ENCODE assay signal across 13 cellular contexts in genomic region chr5:175700991-175701390, GRCh38. TPM values are rescaled to one million over a fixed set of nuclear protein-coding genes. Genes with fewer than 3 reads are reported as not detected.
DNase-seq lines count a peak whose midpoint lies in the region; ATAC-seq and TF ChIP-seq lines count a peak whose summit lies in the region.
"Had no signal": no experiment of that assay in that cellular context is flagged by ENCODE, and none has a peak within 500 bp of the region (broad histone marks: within the 10 kb centered on the region; RNA-seq: fewer than 3 reads in every experiment).

No MANE protein-coding gene starts in this region.

- in situ Hi-C loops in astrocyte of the cerebellum (cut with HindIII; ENCODE audit: low sequenced_read_pairs), result loop anchor here (5.0 kb wide), 1 partner anchor 54 kb away; no protein-coding TSS in a partner anchor

- peaks cover 5% of the 10 kb centered on the region for H3K4me1 Mint-ChIP-seq in neural crest cell

- no peaks in the 10 kb centered on the region for H3K9me3 Mint-ChIP-seq in neural crest cell
- no peaks in the 10 kb centered on the region for H3K9me3 Mint-ChIP-seq in activated naive CD4-positive, alpha-beta T cell treated with anti-CD3 and anti-CD28 coated beads, Interleukin-2, amount 50 U/mL, for 72 hours
- H3K9me3 Mint-ChIP-seq: central memory CD8-positive, alpha-beta T cell had no signal

- H3K27me3 Mint-ChIP-seq in neural crest cell (ENCODE audit: low read depth), result peaks cover 5% of the 10 kb centered on the region

- no peak overlapping the region for H3K4me3 Mint-ChIP-seq in neural crest cell
- H3K4me3 Mint-ChIP-seq: central memory CD8-positive, alpha-beta T cell had no signal

- no peak for TF ChIP-seq POLR2A in GM18505 (IDR thresholded peaks at IDR 0.05; ENCODE audit: borderline replicate concordance, extremely low read depth, insufficient read depth, insufficient read length)

- ATAC-seq in activated naive CD4-positive, alpha-beta T cell treated with anti-CD3 and anti-CD28 coated beads, Interleukin-2, amount 50 U/mL, for 72 hours, result no peak
- no peak for ATAC-seq in GM18505 (IDR thresholded peaks at IDR 0.05; ENCODE audit: unreplicated experiment)

- DNase-seq in DMS53 (lab: John Stamatoyannopoulos, UW) (peak; percentile 32), DMS53 treated with DMSO at 0.1 percent for 48 hours (lab: John Stamatoyannopoulos, UW; ENCODE audit: unreplicated experiment) (no peak), HFF-Myc (ENCODE audit: extremely low read depth, low read depth) (no peak), astrocyte of the cerebellum (ENCODE audit: low read depth) (no peak), neural crest cell (ENCODE audit: low read depth, low spot score) (no peak), HuH-7.5 (ENCODE audit: low spot score) (no peak)
- DNase-seq in activated naive CD4-positive, alpha-beta T cell treated with anti-CD3 and anti-CD28 coated beads, Interleukin-2, amount 50 U/mL, for 72 hours (ENCODE audit: low spot score in 2 of 2), result no peak
- DNase-seq: activated CD8-positive, alpha-beta memory T cell treated with anti-CD3 and anti-CD28 coated beads for 24 hours; GM23248; NCI-H1417 treated with DMSO at 0.1 percent for 48 hours; Right ventricle myocardium superior had no signal

- H3K36me3 Mint-ChIP-seq in neural crest cell (ENCODE audit: low read depth), result peaks cover 3% of the 10 kb centered on the region
- peaks cover 7 to 13% of the 10 kb centered on the region in 2 donors for H3K36me3 Mint-ChIP-seq in activated naive CD4-positive, alpha-beta T cell treated with anti-CD3 and anti-CD28 coated beads, Interleukin-2, amount 50 U/mL, for 72 hours

- H3K4me3 ChIP-seq in HFF-Myc (replicated peaks; ENCODE audit: low read depth, low read length) (no peak overlapping the region), astrocyte of the cerebellum (ENCODE audit: low read depth, low read length) (no peak overlapping the region)
- H3K4me3 ChIP-seq: GM23248 had no signal

- no peak overlapping the region for H3K27ac Mint-ChIP-seq in neural crest cell (ENCODE audit: unreplicated experiment)
- H3K27ac Mint-ChIP-seq in activated naive CD4-positive, alpha-beta T cell treated with anti-CD3 and anti-CD28 coated beads, Interleukin-2, amount 50 U/mL, for 72 hours, result no peak overlapping the region

- TF ChIP-seq CTCF in HFF-Myc (IDR thresholded peaks at IDR 0.05; ENCODE audit: low read depth, low read length, missing control alignments) (peak; percentile 43), astrocyte of the cerebellum (IDR thresholded peaks at IDR 0.05; ENCODE audit: low read depth, low read length, missing control alignments) (peak; percentile 21), neural crest cell (conservative IDR thresholded peaks at IDR 0.05) (peak; percentile 50)

RNA-seq across cellular contexts. Expression of gene HRH2, which starts 43.1 kb away (rescaled TPM):
- total RNA-seq in neural crest cell, result 1.5 and 1.7 TPM in 2 replicates
- total RNA-seq in activated naive CD4-positive, alpha-beta T cell treated with anti-CD3 and anti-CD28 coated beads, Interleukin-2, amount 50 U/mL, for 72 hours, result 10 to 100 TPM; 13.7 to 28.8 TPM
- total RNA-seq: GM23248 had no signal
